In the genomic region with DNA sequence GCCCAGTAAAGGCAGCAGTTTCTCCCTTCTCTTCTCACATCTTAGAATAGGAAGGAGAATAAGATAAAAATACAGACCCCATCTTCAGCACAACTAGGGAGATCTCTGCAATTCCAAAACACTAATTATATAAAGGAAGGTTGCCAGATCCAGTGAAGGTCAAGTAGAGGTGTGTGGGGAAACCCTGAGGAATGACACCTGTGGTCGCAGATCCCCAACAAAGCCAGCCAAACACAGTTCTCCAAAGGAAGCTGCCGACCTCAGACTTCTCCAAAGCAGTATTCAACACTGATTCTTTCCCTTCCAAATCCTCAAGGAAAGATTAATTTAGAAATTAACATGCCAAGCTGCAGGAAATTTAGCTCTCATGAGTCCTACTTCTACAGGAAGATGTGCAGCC, we compare ENCODE assay signal across 1 cellular context.
TF ChIP-seq lines count a peak whose summit lies in the region.

No MANE protein-coding gene starts in this region.

TF ChIP-seq in GM23338, 12 proteins besides CTCF, POLR2A, EP300 and RAD21 (continued from another document):
- TF ChIP-seq, protein P1, sequence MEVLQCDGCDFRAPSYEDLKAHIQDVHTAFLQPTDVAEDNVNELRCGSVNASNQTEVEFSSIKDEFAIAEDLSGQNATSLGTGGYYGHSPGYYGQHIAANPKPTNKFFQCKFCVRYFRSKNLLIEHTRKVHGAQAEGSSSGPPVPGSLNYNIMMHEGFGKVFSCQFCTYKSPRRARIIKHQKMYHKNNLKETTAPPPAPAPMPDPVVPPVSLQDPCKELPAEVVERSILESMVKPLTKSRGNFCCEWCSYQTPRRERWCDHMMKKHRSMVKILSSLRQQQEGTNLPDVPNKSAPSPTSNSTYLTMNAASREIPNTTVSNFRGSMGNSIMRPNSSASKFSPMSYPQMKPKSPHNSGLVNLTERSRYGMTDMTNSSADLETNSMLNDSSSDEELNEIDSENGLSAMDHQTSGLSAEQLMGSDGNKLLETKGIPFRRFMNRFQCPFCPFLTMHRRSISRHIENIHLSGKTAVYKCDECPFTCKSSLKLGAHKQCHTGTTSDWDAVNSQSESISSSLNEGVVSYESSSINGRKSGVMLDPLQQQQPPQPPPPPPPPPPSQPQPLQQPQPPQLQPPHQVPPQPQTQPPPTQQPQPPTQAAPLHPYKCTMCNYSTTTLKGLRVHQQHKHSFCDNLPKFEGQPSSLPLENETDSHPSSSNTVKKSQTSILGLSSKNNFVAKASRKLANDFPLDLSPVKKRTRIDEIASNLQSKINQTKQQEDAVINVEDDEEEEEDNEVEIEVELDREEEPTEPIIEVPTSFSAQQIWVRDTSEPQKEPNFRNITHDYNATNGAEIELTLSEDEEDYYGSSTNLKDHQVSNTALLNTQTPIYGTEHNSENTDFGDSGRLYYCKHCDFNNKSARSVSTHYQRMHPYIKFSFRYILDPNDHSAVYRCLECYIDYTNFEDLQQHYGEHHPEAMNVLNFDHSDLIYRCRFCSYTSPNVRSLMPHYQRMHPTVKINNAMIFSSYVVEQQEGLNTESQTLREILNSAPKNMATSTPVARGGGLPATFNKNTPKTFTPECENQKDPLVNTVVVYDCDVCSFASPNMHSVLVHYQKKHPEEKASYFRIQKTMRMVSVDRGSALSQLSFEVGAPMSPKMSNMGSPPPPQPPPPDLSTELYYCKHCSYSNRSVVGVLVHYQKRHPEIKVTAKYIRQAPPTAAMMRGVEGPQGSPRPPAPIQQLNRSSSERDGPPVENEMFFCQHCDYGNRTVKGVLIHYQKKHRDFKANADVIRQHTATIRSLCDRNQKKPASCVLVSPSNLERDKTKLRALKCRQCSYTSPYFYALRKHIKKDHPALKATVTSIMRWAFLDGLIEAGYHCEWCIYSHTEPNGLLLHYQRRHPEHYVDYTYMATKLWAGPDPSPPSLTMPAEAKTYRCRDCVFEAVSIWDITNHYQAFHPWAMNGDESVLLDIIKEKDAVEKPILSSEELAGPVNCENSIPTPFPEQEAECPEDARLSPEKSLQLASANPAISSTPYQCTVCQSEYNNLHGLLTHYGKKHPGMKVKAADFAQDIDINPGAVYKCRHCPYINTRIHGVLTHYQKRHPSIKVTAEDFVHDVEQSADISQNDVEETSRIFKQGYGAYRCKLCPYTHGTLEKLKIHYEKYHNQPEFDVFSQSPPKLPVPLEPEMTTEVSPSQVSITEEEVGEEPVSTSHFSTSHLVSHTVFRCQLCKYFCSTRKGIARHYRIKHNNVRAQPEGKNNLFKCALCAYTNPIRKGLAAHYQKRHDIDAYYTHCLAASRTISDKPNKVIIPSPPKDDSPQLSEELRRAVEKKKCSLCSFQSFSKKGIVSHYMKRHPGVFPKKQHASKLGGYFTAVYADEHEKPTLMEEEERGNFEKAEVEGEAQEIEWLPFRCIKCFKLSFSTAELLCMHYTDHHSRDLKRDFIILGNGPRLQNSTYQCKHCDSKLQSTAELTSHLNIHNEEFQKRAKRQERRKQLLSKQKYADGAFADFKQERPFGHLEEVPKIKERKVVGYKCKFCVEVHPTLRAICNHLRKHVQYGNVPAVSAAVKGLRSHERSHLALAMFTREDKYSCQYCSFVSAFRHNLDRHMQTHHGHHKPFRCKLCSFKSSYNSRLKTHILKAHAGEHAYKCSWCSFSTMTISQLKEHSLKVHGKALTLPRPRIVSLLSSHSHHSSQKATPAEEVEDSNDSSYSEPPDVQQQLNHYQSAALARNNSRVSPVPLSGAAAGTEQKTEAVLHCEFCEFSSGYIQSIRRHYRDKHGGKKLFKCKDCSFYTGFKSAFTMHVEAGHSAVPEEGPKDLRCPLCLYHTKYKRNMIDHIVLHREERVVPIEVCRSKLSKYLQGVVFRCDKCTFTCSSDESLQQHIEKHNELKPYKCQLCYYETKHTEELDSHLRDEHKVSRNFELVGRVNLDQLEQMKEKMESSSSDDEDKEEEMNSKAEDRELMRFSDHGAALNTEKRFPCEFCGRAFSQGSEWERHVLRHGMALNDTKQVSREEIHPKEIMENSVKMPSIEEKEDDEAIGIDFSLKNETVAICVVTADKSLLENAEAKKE (CRISPR knock-in tag; IDR thresholded peaks at IDR 0.05): no peak
- TF ChIP-seq JUNB (IDR thresholded peaks at IDR 0.05; ENCODE audit: unreplicated experiment) (no peak), REST (IDR thresholded peaks at IDR 0.05; ENCODE audit: unreplicated experiment) (no peak), ZNF114 (CRISPR knock-in tag; IDR thresholded peaks at IDR 0.05) (no peak), EZH2phosphoT487 (IDR thresholded peaks at IDR 0.05; ENCODE audit: unreplicated experiment) (no peak), CREB1 (CRISPR knock-in tag; IDR thresholded peaks at IDR 0.05; ENCODE audit: low read depth) (no peak), STAT1 (IDR thresholded peaks at IDR 0.05; ENCODE audit: unreplicated experiment) (no peak), NANOG (IDR thresholded peaks at IDR 0.05; ENCODE audit: borderline replicate concordance) (no peak), EZH2 (IDR thresholded peaks at IDR 0.05; ENCODE audit: low read depth, unreplicated experiment) (no peak), POLR2AphosphoS5 (IDR thresholded peaks at IDR 0.05; ENCODE audit: low read depth) (no peak)
- TF ChIP-seq, protein P2, sequence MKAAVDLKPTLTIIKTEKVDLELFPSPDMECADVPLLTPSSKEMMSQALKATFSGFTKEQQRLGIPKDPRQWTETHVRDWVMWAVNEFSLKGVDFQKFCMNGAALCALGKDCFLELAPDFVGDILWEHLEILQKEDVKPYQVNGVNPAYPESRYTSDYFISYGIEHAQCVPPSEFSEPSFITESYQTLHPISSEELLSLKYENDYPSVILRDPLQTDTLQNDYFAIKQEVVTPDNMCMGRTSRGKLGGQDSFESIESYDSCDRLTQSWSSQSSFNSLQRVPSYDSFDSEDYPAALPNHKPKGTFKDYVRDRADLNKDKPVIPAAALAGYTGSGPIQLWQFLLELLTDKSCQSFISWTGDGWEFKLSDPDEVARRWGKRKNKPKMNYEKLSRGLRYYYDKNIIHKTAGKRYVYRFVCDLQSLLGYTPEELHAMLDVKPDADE (IDR thresholded peaks at IDR 0.05): no peak
